Comparison of ENCODE assay signal across 8 cellular contexts in genomic region chr19:17424743-17425365, GRCh38. TPM values are rescaled to one million over a fixed set of nuclear protein-coding genes. Genes with fewer than 3 reads are reported as not detected.
DNase-seq lines count a peak whose midpoint lies in the region; ATAC-seq, FAIRE-seq and TF ChIP-seq lines count a peak whose summit lies in the region.

No MANE protein-coding gene starts in this region.

- H3K36me3 ChIP-seq in keratinocyte (ENCODE audit: control insufficient read depth in 2 of 2, extremely low read depth in 1 of 2, insufficient read depth in 2 of 2, low read length in 2 of 2) (peaks cover 0 to 4% of the 10 kb centered on the region in 2 experiments), prostate gland (no peaks in the 10 kb centered on the region)

- ATAC-seq in HG02938 (IDR thresholded peaks at IDR 0.05; ENCODE audit: unreplicated experiment) (no peak), GM18873 (IDR thresholded peaks at IDR 0.05; ENCODE audit: low FRiP score, unreplicated experiment) (no peak)

- TF ChIP-seq CTCF in keratinocyte (optimal IDR thresholded peaks at IDR 0.05 in 1 of 3, IDR thresholded peaks at IDR 0.05 in 1 of 3, conservative IDR thresholded peaks at IDR 0.05 in 1 of 3; ENCODE audit: extremely low read depth in 1 of 3, insufficient read depth in 2 of 3, low read length in 3 of 3) (peak; percentile 20 to 67 (median 67)), prostate gland (IDR thresholded peaks at IDR 0.05) (peak in 2 of 4 experiments; percentile 8 to 36)

- H3K4me3 ChIP-seq in keratinocyte (ENCODE audit: control insufficient read depth in 2 of 3, extremely low read depth in 1 of 3, insufficient read depth in 2 of 3, low read depth in 1 of 3, low read length in 3 of 3) (no peak overlapping the region), prostate gland (no peak overlapping the region)

- no peak overlapping the region for H3K9ac ChIP-seq in keratinocyte (ENCODE audit: control insufficient read depth, extremely low read depth, insufficient read depth, low read length)

- H3K79me2 ChIP-seq in keratinocyte (ENCODE audit: control insufficient read depth, insufficient read depth, low read length), result no peaks in the 10 kb centered on the region

- dilution Hi-C loops in keratinocyte (cut with MboI; ENCODE audit: extremely low pct_ligation_motif_present, low sequenced_read_pairs), result no loop called here

- no peak overlapping the region for H3K4me2 ChIP-seq in keratinocyte (ENCODE audit: control insufficient read depth, extremely low read depth, insufficient read depth, low read depth, low read length)

- H3K9me3 ChIP-seq in keratinocyte (ENCODE audit: control insufficient read depth, low read depth, low read length), result no peaks in the 10 kb centered on the region
- H3K9me3 ChIP-seq in prostate gland, result no peaks in the 10 kb centered on the region

- intact Hi-C loops in prostate gland (cut with DNase I), result no loop called here

- H3K9me1 ChIP-seq in keratinocyte (ENCODE audit: control insufficient read depth, extremely low read depth, insufficient read depth, low read length), result no peaks in the 10 kb centered on the region

- H2AFZ ChIP-seq in keratinocyte (ENCODE audit: control insufficient read depth, low read length), result no peak overlapping the region

- peaks cover under 1% of the 10 kb centered on the region for H3K27me3 ChIP-seq in keratinocyte (ENCODE audit: control insufficient read depth, extremely low read depth, insufficient read depth, low read length)
- no peaks in the 10 kb centered on the region for H3K27me3 ChIP-seq in prostate gland (replicated peaks; ENCODE audit: insufficient read depth)

- DNase-seq in SIG-M5 treated with dmso at 0.1 percent for 504 hours (lab: John Stamatoyannopoulos, UW; ENCODE audit: unreplicated experiment) (peak; percentile 16), SIG-M5 (lab: John Stamatoyannopoulos, UW) (no peak), NCI-H1930 (lab: John Stamatoyannopoulos, UW) (peak; percentile 64 to 72), anterior cingulate cortex (lab: John Stamatoyannopoulos, UW) (peak in 39 of 58 donors; percentile 4 to 72 (median 23)), keratinocyte (ENCODE audit: low read depth, low spot score) (no peak), prostate gland (ENCODE audit: low spot score) (no peak)

- H3K4me1 ChIP-seq in keratinocyte (ENCODE audit: control insufficient read depth, extremely low read depth, insufficient read depth, low read length), result peaks cover 3% of the 10 kb centered on the region
- H3K4me1 ChIP-seq in prostate gland (replicated peaks), result peaks cover 5% of the 10 kb centered on the region

- no peak overlapping the region for H3K27ac ChIP-seq in keratinocyte (ENCODE audit: control insufficient read depth, insufficient read depth, low read length)
- H3K27ac ChIP-seq in prostate gland, result no peak overlapping the region

- no peak for FAIRE-seq in keratinocyte (lab: Jason Lieb, UNC)

- WGBS in prostate gland, result 36% methylated on average over 27 of the region's 27 CpGs

- TF ChIP-seq POLR2A in prostate gland (IDR thresholded peaks at IDR 0.05), result no peak

- H4K20me1 ChIP-seq in keratinocyte (ENCODE audit: control insufficient read depth, extremely low read depth, insufficient read depth, low read length), result no peaks in the 10 kb centered on the region

RNA-seq across cellular contexts. Expression of gene MVB12A, which starts 5.0 kb away (rescaled TPM):
- 23.3 to 36.6 TPM (median 33.0 TPM) in 3 replicates for polyA plus RNA-seq in keratinocyte
- polyA plus RNA-seq in keratinocyte (2011; ENCODE audit: low read depth), result 9.5 TPM
- 17.9 and 36.2 TPM in 2 replicates for polyA plus RNA-seq in keratinocyte (2011; cell fraction: cytosol; rRNA removed)
- polyA plus RNA-seq in keratinocyte (2011; cell fraction: nucleus; rRNA removed), result 21.8 and 31.9 TPM in 2 replicates
- polyA plus RNA-seq in keratinocyte (2012; ENCODE audit: low replicate concordance), result 26.7 and 44.0 TPM in 2 replicates
- 10.8 to 34.4 TPM (median 16.2 TPM) in 3 replicates for polyA minus RNA-seq in keratinocyte
- polyA minus RNA-seq in keratinocyte (2011; cell fraction: cytosol; rRNA and poly(A)+ RNA removed), result 29.9 TPM
- 8.5 and 10.2 TPM in 2 replicates for polyA minus RNA-seq in keratinocyte (2011; cell fraction: nucleus; rRNA and poly(A)+ RNA removed)
- 10 to 100 TPM; 71.2 to 75.7 TPM for total RNA-seq in prostate gland

RNA-seq across cellular contexts. Expression of gene BST2, which starts 19.4 kb away (rescaled TPM):
- 4.0 to 8.4 TPM (median 4.4 TPM) in 3 replicates for polyA plus RNA-seq in keratinocyte
- polyA plus RNA-seq in keratinocyte (2011; ENCODE audit: low read depth), result not detected
- 2.7 and 5.7 TPM in 2 replicates for polyA plus RNA-seq in keratinocyte (2011; cell fraction: cytosol; rRNA removed)
- 4.3 and 6.3 TPM in 2 replicates for polyA plus RNA-seq in keratinocyte (2011; cell fraction: nucleus; rRNA removed)
- 0.17 and 3.1 TPM in 2 replicates for polyA plus RNA-seq in keratinocyte (2012; ENCODE audit: low replicate concordance)
- 0.48 to 4.6 TPM (median 1.7 TPM) in 3 replicates for polyA minus RNA-seq in keratinocyte
- polyA minus RNA-seq in keratinocyte (2011; cell fraction: cytosol; rRNA and poly(A)+ RNA removed), result 8.8 TPM
- 2.1 and 5.0 TPM in 2 replicates for polyA minus RNA-seq in keratinocyte (2011; cell fraction: nucleus; rRNA and poly(A)+ RNA removed)
- 10 to 100 TPM; 32.7 to 75.3 TPM for total RNA-seq in prostate gland

RNA-seq across cellular contexts. Expression of gene TMEM221, which starts 23.6 kb away (rescaled TPM):
- polyA plus RNA-seq in keratinocyte, result 0.04 to 0.08 TPM (median 0.06 TPM) in 3 replicates
- polyA plus RNA-seq in keratinocyte (2011; ENCODE audit: low read depth), result not detected
- 0.04 and 0.09 TPM in 2 replicates for polyA plus RNA-seq in keratinocyte (2011; cell fraction: cytosol; rRNA removed)
- polyA plus RNA-seq in keratinocyte (2011; cell fraction: nucleus; rRNA removed), result 0.16 and 0.27 TPM in 2 replicates
- 0.10 and 0.25 TPM in 2 replicates for polyA plus RNA-seq in keratinocyte (2012; ENCODE audit: low replicate concordance)
- polyA minus RNA-seq in keratinocyte, result 0.16 TPM in 1 of 3 replicates, not detected in the others
- not detected for polyA minus RNA-seq in keratinocyte (2011; cell fraction: cytosol; rRNA and poly(A)+ RNA removed)
- not detected in 2 replicates for polyA minus RNA-seq in keratinocyte (2011; cell fraction: nucleus; rRNA and poly(A)+ RNA removed)
- total RNA-seq in prostate gland, result 1 to 10 TPM; 1.4 to 1.7 TPM

RNA-seq across cellular contexts. Expression of gene CCDC194, which starts 30.9 kb away (rescaled TPM):
- polyA plus RNA-seq in keratinocyte, result not detected in 3 replicates
- not detected for polyA plus RNA-seq in keratinocyte (2011; ENCODE audit: low read depth)
- polyA plus RNA-seq in keratinocyte (2011; cell fraction: cytosol; rRNA removed), result not detected in 2 replicates
- polyA plus RNA-seq in keratinocyte (2011; cell fraction: nucleus; rRNA removed), result not detected in 2 replicates
- not detected in 2 replicates for polyA plus RNA-seq in keratinocyte (2012; ENCODE audit: low replicate concordance)
- not detected in 3 replicates for polyA minus RNA-seq in keratinocyte
- polyA minus RNA-seq in keratinocyte (2011; cell fraction: cytosol; rRNA and poly(A)+ RNA removed), result not detected
- not detected in 2 replicates for polyA minus RNA-seq in keratinocyte (2011; cell fraction: nucleus; rRNA and poly(A)+ RNA removed)
- not detected for total RNA-seq in prostate gland

RNA-seq across cellular contexts. Expression of gene NXNL1, which starts 35.9 kb away (rescaled TPM):
- not detected in 3 replicates for polyA plus RNA-seq in keratinocyte
- not detected for polyA plus RNA-seq in keratinocyte (2011; ENCODE audit: low read depth)
- polyA plus RNA-seq in keratinocyte (2011; cell fraction: cytosol; rRNA removed), result not detected in 2 replicates
- polyA plus RNA-seq in keratinocyte (2011; cell fraction: nucleus; rRNA removed), result not detected in 2 replicates
- not detected in 2 replicates for polyA plus RNA-seq in keratinocyte (2012; ENCODE audit: low replicate concordance)
- polyA minus RNA-seq in keratinocyte, result not detected in 3 replicates
- not detected for polyA minus RNA-seq in keratinocyte (2011; cell fraction: cytosol; rRNA and poly(A)+ RNA removed)
- not detected in 2 replicates for polyA minus RNA-seq in keratinocyte (2011; cell fraction: nucleus; rRNA and poly(A)+ RNA removed)
- total RNA-seq in prostate gland, result not detected

Comparison
In these comparisons a context has a peak if more than half of its experiments do, and no peak if none do; other contexts are left out.
1. DNase-seq: peak in SIG-M5 treated with dmso at 0.1 percent for 504 hours (single experiment), NCI-H1930 (2 of 2) and anterior cingulate cortex (39 of 58); none in SIG-M5 (single experiment), keratinocyte (single experiment) and prostate gland (single experiment).